In genomic region chr11:69131644-69132300, GRCh38 we compare ENCODE assay signal across 9 cellular contexts. TPM values are rescaled to one million over a fixed set of nuclear protein-coding genes. Genes with fewer than 3 reads are reported as not detected.
DNase-seq lines count a peak whose midpoint lies in the region; ATAC-seq and TF ChIP-seq lines count a peak whose summit lies in the region.
"Had no signal": no experiment of that assay in that cellular context is flagged by ENCODE, and none has a peak within 500 bp of the region (broad histone marks: within the 10 kb centered on the region; RNA-seq: fewer than 3 reads in every experiment).

No MANE protein-coding gene starts in this region.

- DNase-seq in DMS114 treated with DMSO at 0.1 percent for 48 hours (lab: John Stamatoyannopoulos, UW; ENCODE audit: unreplicated experiment) (peak; percentile 86), ascending aorta (ENCODE audit: low spot score in 2 of 2) (peak; percentile 26 to 84), iPS DF 19.7 (ENCODE audit: low read depth, low spot score) (peak; percentile 90), stomach (peak; percentile 87)

- H3K4me3 ChIP-seq in Loucy (ENCODE audit: low read length, poor library complexity, severe bottlenecking): no peak overlapping the region
- H3K4me3 ChIP-seq in ascending aorta: no peak overlapping the region
- no peak overlapping the region for H3K4me3 ChIP-seq in stomach

- no peaks in the 10 kb centered on the region for H3K9me2 ChIP-seq in Loucy (replicated peaks; ENCODE audit: low read depth, low read length)

- no peak overlapping the region for H3K4me2 ChIP-seq in Loucy (ENCODE audit: low read depth, low read length, poor library complexity, severe bottlenecking)
- H3K4me2 ChIP-seq: KMS-11 had no signal

- H3K9me3 ChIP-seq in Loucy (ENCODE audit: insufficient read depth, low read depth, low read length) (no peaks in the 10 kb centered on the region; the same call in 1 of the 2 replicates), ascending aorta (no peaks in the 10 kb centered on the region), stomach (peaks cover 0 to 6% (median 2%) of the 10 kb centered on the region in 4 donors)

- no peaks in the 10 kb centered on the region for H3K79me2 ChIP-seq in Loucy (ENCODE audit: insufficient read depth, low read length)

- ATAC-seq in GM21360 (IDR thresholded peaks at IDR 0.05; ENCODE audit: unreplicated experiment): no peak
- no peak for ATAC-seq in HG03095 (IDR thresholded peaks at IDR 0.05; ENCODE audit: unreplicated experiment)
- ATAC-seq in GM21786 (IDR thresholded peaks at IDR 0.05; ENCODE audit: unreplicated experiment): no peak

- intact Hi-C loops in ascending aorta (cut with DNase I) (loop anchor here (2.0 to 5.0 kb wide), 5 partner anchors 36 to 511 kb away; no protein-coding TSS in a partner anchor), stomach (cut with DNase I; ENCODE audit: low total_unique reads) (no loop called here)

- H3K27me3 ChIP-seq in Loucy (ENCODE audit: insufficient read depth, low read length, poor library complexity, severe bottlenecking) (no peaks in the 10 kb centered on the region), ascending aorta (no peaks in the 10 kb centered on the region), stomach (no peaks in the 10 kb centered on the region)

- H3K27ac ChIP-seq in ascending aorta (peak overlapping the region; percentile 72 to 73), stomach (peak overlapping the region; percentile 20 to 77 (median 66))
- H3K27ac ChIP-seq: KMS-11 had no signal

- no peaks in the 10 kb centered on the region for H4K20me1 ChIP-seq in Loucy (ENCODE audit: insufficient read depth, low read length, poor library complexity, severe bottlenecking)

- 30 to 40% (median 36%) methylated on average over 14 to 15 of the region's 15 CpGs for WGBS in stomach, 5 donors

- no peaks in the 10 kb centered on the region for H3K36me3 ChIP-seq in Loucy (ENCODE audit: insufficient read depth, low read length)
- peaks cover 3 to 4% of the 10 kb centered on the region in 2 donors for H3K36me3 ChIP-seq in ascending aorta
- H3K36me3 ChIP-seq in stomach: no peaks in the 10 kb centered on the region

- no peak overlapping the region for H3K9ac ChIP-seq in Loucy (ENCODE audit: low read depth, low read length, poor library complexity, severe bottlenecking)
- H3K9ac ChIP-seq: KMS-11 had no signal

- no peaks in the 10 kb centered on the region for H3K4me1 ChIP-seq in Loucy (ENCODE audit: insufficient read depth, low read length, poor library complexity, severe bottlenecking)
- H3K4me1 ChIP-seq in ascending aorta: peaks cover 0 to 21% of the 10 kb centered on the region in 2 donors
- H3K4me1 ChIP-seq in stomach: peaks cover 8 to 36% (median 22%) of the 10 kb centered on the region in 4 donors

- no peak for TF ChIP-seq POLR2A in stomach (IDR thresholded peaks at IDR 0.05)

- no peak overlapping the region for H2AFZ ChIP-seq in Loucy (ENCODE audit: low read length)

- TF ChIP-seq CTCF in Loucy (conservative IDR thresholded peaks at IDR 0.05; ENCODE audit: low read length) (peak; percentile 20; the same call in 1 of the 2 replicates), ascending aorta (IDR thresholded peaks at IDR 0.05) (peak; percentile 85 to 89 (median 86)), stomach (IDR thresholded peaks at IDR 0.05) (peak in 6 of 7 experiments; percentile 40 to 96 (median 82))

- H3F3A ChIP-seq in Loucy (ENCODE audit: low read depth): no peaks in the 10 kb centered on the region

- TF ChIP-seq EP300 in stomach (IDR thresholded peaks at IDR 0.05): no peak

RNA-seq across cellular contexts. Expression of gene SMIM38, which starts 24.0 kb away (rescaled TPM):
- total RNA-seq in ascending aorta: 3.1 TPM
- total RNA-seq in stomach: 10 to 100 TPM in 2 of 5 donors, 1 to 10 TPM in 2, not detected in 1; 1.2 to 31.2 (median 14.7) TPM
- polyA plus RNA-seq in stomach: 10 to 100 TPM in 1 of 3 donors, 1 to 10 TPM in 2; 1.9 to 22.7 (median 8.1) TPM

Comparison
In these comparisons a context has a peak if more than half of its experiments do, and no peak if none do; other contexts are left out.
1. CTCF ChIP-seq: peak in every context shown above with its lines; median percentile 86 in ascending aorta; 82 in stomach; 20 in Loucy.